Comparison of ENCODE assay signal across 8 cellular contexts in the genomic region with DNA sequence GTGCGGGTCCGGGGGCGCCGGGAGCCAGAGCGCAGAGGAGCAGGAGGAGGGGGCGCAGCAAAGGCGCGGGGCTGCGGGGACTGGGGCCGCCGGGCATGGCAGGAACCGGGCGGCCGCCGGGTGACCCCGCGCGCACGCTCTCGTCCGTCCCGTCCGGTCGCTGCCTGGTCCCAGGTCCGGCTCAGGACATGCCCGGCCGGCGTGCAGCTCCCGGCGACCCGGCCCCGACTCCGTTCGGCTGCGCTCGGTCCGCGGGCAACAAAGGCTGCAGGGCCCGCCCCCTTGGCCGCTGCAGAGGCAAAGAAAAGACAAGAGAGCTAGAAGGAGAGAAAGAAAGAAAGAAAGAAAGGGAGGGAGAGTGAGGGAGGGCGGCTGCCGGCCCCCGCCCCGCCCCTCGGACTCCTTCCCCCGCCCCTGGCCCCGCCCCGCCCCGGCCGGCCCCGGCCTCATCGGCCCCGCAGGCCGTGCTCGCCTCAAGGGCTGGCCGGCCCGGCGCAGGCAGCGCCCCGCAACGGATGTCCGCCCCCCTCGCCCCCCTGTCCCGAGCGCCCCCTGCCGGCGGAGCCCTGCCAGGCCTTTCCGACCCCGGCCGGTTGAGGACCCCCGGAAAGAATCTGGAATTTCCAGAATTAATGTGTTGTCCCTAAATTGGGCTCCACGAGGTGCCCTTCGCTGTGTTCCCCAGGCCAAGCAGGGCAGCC. TPM values are rescaled to one million over a fixed set of nuclear protein-coding genes. Genes with fewer than 3 reads are reported as not detected.
DNase-seq lines count a peak whose midpoint lies in the region; ATAC-seq and TF ChIP-seq lines count a peak whose summit lies in the region.

Gene ADAMTS7 (minus strand): TSS at position 341 of the 701 bp plus-strand sequence. CDS start 244 bp downstream, at position 97.

- H3K9me3 Mint-ChIP-seq in T-cell = peaks cover 0 to 8% (median 0%) of the 10 kb centered on the region in 3 donors
- no peaks in the 10 kb centered on the region for H3K9me3 Mint-ChIP-seq in progenitor cell of endocrine pancreas (ENCODE audit: low read depth)

- H3K36me3 Mint-ChIP-seq in T-cell = no peaks in the 10 kb centered on the region
- H3K36me3 Mint-ChIP-seq in progenitor cell of endocrine pancreas (ENCODE audit: insufficient read depth) = no peaks in the 10 kb centered on the region

- ATAC-seq in HG03342 (IDR thresholded peaks at IDR 0.05; ENCODE audit: unreplicated experiment) (peak; percentile 64), T-cell (replicated peaks in 1 of 4) (peak; percentile 60 to 72 (median 71)), left ventricle myocardium superior (peak; percentile 85)

- POLR2A ChIA-PET in T-cell (lab: Charles Lee) = no interaction called here

- peak; percentile 73 for DNase-seq in NCI-H82 (lab: John Stamatoyannopoulos, UW)
- DNase-seq in NCI-H82 treated with DMSO at 0.1 percent for 48 hours (lab: John Stamatoyannopoulos, UW; ENCODE audit: unreplicated experiment) = no peak
- peak in 23 of 34 experiments; percentile 18 to 56 (median 35) for DNase-seq in T-cell
- peak in 47 of 58 donors; percentile 4 to 71 (median 32) for DNase-seq in anterior cingulate cortex (lab: John Stamatoyannopoulos, UW)
- DNase-seq in left ventricle myocardium superior = peak; percentile 91
- DNase-seq in progenitor cell of endocrine pancreas (ENCODE audit: low spot score, unreplicated experiment) = peak; percentile 84
- DNase-seq in middle frontal gyrus (ENCODE audit: extremely low spot score, low spot score) = no peak

- peak; percentile 78 for TF ChIP-seq CTCF in progenitor cell of endocrine pancreas (IDR thresholded peaks at IDR 0.05; ENCODE audit: unreplicated experiment)

- H3K27me3 Mint-ChIP-seq in T-cell (peaks cover 36 to 53% of the 10 kb centered on the region in 2 donors), progenitor cell of endocrine pancreas (peaks cover 6% of the 10 kb centered on the region)

- H3K4me3 Mint-ChIP-seq in T-cell (peak within 1 kb of the TSS; percentile 71 to 78 (median 75)), progenitor cell of endocrine pancreas (ENCODE audit: low read depth) (peak within 1 kb of the TSS; percentile 90)

- CTCF ChIA-PET in T-cell (lab: Charles Lee) = no interaction called here

- H3K27ac Mint-ChIP-seq in T-cell (peak within 1 kb of the TSS in 1 of 2 donors; percentile 43), progenitor cell of endocrine pancreas (peak within 1 kb of the TSS; percentile 92)

- intact Hi-C loops in left ventricle myocardium superior (cut with micrococcal nuclease) = no loop called here

- H3K4me1 Mint-ChIP-seq in T-cell (peaks cover 11 to 18% (median 16%) of the 10 kb centered on the region in 3 donors), progenitor cell of endocrine pancreas (ENCODE audit: low read depth) (peaks cover 19% of the 10 kb centered on the region)

RNA-seq across cellular contexts. Expression of gene ADAMTS7, which starts in this region (rescaled TPM):
- total RNA-seq in T-cell (1 to 10 TPM in 2 of 5 donors, under 1 TPM in 1, not detected in 2; 0.79 to 2.3 (median 1.0) TPM), left ventricle myocardium superior (37.9 TPM), progenitor cell of endocrine pancreas (119 and 127 TPM in 2 replicates)

Comparison
In these comparisons a context has a peak if more than half of its experiments do, and no peak if none do; other contexts are left out.
1. RNA of gene ADAMTS7 (total RNA-seq): 119 to 127 TPM in progenitor cell of endocrine pancreas and 37.9 TPM in left ventricle myocardium superior (single experiment); 0.79 to 2.3 TPM in T-cell; every median in the first group is over 10 times any median in the second.
2. DNase-seq: peak in NCI-H82 (single experiment), T-cell (23 of 34), anterior cingulate cortex (47 of 58), left ventricle myocardium superior (single experiment) and progenitor cell of endocrine pancreas (single experiment); none in NCI-H82 treated with DMSO at 0.1 percent for 48 hours (single experiment) and middle frontal gyrus (single experiment).
3. Peak in every context shown above with its lines, with median percentiles within 50 percentile points of each other: ATAC-seq.